1 cellular context compared by ENCODE assay signal in the genomic region with DNA sequence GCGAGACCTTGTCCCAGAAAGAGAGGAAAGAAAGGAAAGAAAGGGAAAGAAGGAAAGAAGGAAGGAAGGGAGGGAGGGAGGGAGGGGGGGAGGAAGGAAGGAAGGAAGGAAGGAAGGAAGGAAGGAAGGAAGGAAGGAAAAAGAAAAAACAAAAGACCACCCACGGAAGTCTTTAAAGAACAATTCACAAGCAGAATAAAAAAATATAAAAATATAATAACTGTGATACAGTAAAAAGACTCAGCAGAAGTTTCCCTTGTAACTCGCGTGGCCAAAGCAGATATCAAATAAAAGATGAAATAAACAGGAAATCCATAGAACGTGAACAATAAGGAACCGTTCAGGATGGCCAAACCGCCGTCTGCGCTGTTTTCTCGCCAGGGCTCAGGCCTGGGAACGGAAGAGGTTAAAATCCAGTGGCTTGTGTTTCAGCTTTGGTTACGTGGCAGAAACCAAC.
TF ChIP-seq lines count a peak whose summit lies in the region.

No MANE protein-coding gene starts in this region.

TF ChIP-seq in GM12878, 131 proteins besides CTCF, POLR2A, EP300 and RAD21 (continued from another document and continues in another):
- TF ChIP-seq, protein P1, sequence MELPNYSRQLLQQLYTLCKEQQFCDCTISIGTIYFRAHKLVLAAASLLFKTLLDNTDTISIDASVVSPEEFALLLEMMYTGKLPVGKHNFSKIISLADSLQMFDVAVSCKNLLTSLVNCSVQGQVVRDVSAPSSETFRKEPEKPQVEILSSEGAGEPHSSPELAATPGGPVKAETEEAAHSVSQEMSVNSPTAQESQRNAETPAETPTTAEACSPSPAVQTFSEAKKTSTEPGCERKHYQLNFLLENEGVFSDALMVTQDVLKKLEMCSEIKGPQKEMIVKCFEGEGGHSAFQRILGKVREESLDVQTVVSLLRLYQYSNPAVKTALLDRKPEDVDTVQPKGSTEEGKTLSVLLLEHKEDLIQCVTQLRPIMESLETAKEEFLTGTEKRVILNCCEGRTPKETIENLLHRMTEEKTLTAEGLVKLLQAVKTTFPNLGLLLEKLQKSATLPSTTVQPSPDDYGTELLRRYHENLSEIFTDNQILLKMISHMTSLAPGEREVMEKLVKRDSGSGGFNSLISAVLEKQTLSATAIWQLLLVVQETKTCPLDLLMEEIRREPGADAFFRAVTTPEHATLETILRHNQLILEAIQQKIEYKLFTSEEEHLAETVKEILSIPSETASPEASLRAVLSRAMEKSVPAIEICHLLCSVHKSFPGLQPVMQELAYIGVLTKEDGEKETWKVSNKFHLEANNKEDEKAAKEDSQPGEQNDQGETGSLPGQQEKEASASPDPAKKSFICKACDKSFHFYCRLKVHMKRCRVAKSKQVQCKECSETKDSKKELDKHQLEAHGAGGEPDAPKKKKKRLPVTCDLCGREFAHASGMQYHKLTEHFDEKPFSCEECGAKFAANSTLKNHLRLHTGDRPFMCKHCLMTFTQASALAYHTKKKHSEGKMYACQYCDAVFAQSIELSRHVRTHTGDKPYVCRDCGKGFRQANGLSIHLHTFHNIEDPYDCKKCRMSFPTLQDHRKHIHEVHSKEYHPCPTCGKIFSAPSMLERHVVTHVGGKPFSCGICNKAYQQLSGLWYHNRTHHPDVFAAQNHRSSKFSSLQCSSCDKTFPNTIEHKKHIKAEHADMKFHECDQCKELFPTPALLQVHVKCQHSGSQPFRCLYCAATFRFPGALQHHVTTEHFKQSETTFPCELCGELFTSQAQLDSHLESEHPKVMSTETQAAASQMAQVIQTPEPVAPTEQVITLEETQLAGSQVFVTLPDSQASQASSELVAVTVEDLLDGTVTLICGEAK (IDR thresholded peaks at IDR 0.05; ENCODE audit: borderline replicate concordance), result no peak
- TF ChIP-seq PAX5 (IDR thresholded peaks at IDR 0.05; ENCODE audit: borderline replicate concordance, low read depth, low read length), result peak; percentile 73; the same call in 1 of the 2 replicates
- no peak for TF ChIP-seq MXI1 (IDR thresholded peaks at IDR 0.05; ENCODE audit: low read depth, low read length)
- TF ChIP-seq NBN (IDR thresholded peaks at IDR 0.05), result no peak
- no peak for TF ChIP-seq WRNIP1 (IDR thresholded peaks at IDR 0.05; ENCODE audit: borderline replicate concordance, low read depth, low read length)
- TF ChIP-seq IKZF1 (conservative IDR thresholded peaks at IDR 0.05), result peak; percentile 12
- TF ChIP-seq ATF7 (IDR thresholded peaks at IDR 0.05; ENCODE audit: low read depth), result no peak
- 0 out of 2 replicates have a peak, but pooled peaks have one; percentile 46 for TF ChIP-seq CREB1 (IDR thresholded peaks at IDR 0.05; ENCODE audit: low read depth)
- TF ChIP-seq GATAD2B (conservative IDR thresholded peaks at IDR 0.05; ENCODE audit: low read depth), result no peak
- TF ChIP-seq ZNF384 (IDR thresholded peaks at IDR 0.05; ENCODE audit: borderline replicate concordance, low read depth, low read length), result no peak
- no peak for TF ChIP-seq ZNF24 (IDR thresholded peaks at IDR 0.05)
- no peak; the same call in 2 of the 3 replicates for TF ChIP-seq POU2F2 (IDR thresholded peaks at IDR 0.05; ENCODE audit: borderline replicate concordance, low read depth, low read length)
- no peak for TF ChIP-seq POLR2AphosphoS5 (IDR thresholded peaks at IDR 0.05; ENCODE audit: low read length)
- no peak for TF ChIP-seq SMAD1 (IDR thresholded peaks at IDR 0.05; ENCODE audit: low read depth, partially characterized antibody)
- peak; percentile 94 for TF ChIP-seq RUNX3 (IDR thresholded peaks at IDR 0.05; ENCODE audit: low read length)
- TF ChIP-seq RCOR1 (conservative IDR thresholded peaks at IDR 0.05; ENCODE audit: low read depth, low read length), result no peak
- TF ChIP-seq SMC3 (IDR thresholded peaks at IDR 0.05; ENCODE audit: borderline replicate concordance, low read length), result no peak
- TF ChIP-seq NFXL1 (IDR thresholded peaks at IDR 0.05; ENCODE audit: borderline replicate concordance), result no peak
- no peak for TF ChIP-seq PAX8 (IDR thresholded peaks at IDR 0.05)
- TF ChIP-seq HDGF (IDR thresholded peaks at IDR 0.05), result no peak
- TF ChIP-seq, protein P2, sequence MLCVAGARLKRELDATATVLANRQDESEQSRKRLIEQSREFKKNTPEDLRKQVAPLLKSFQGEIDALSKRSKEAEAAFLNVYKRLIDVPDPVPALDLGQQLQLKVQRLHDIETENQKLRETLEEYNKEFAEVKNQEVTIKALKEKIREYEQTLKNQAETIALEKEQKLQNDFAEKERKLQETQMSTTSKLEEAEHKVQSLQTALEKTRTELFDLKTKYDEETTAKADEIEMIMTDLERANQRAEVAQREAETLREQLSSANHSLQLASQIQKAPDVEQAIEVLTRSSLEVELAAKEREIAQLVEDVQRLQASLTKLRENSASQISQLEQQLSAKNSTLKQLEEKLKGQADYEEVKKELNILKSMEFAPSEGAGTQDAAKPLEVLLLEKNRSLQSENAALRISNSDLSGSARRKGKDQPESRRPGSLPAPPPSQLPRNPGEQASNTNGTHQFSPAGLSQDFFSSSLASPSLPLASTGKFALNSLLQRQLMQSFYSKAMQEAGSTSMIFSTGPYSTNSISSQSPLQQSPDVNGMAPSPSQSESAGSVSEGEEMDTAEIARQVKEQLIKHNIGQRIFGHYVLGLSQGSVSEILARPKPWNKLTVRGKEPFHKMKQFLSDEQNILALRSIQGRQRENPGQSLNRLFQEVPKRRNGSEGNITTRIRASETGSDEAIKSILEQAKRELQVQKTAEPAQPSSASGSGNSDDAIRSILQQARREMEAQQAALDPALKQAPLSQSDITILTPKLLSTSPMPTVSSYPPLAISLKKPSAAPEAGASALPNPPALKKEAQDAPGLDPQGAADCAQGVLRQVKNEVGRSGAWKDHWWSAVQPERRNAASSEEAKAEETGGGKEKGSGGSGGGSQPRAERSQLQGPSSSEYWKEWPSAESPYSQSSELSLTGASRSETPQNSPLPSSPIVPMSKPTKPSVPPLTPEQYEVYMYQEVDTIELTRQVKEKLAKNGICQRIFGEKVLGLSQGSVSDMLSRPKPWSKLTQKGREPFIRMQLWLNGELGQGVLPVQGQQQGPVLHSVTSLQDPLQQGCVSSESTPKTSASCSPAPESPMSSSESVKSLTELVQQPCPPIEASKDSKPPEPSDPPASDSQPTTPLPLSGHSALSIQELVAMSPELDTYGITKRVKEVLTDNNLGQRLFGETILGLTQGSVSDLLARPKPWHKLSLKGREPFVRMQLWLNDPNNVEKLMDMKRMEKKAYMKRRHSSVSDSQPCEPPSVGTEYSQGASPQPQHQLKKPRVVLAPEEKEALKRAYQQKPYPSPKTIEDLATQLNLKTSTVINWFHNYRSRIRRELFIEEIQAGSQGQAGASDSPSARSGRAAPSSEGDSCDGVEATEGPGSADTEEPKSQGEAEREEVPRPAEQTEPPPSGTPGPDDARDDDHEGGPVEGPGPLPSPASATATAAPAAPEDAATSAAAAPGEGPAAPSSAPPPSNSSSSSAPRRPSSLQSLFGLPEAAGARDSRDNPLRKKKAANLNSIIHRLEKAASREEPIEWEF (IDR thresholded peaks at IDR 0.05; ENCODE audit: insufficient replicate concordance, low read depth, low read length), result no peak
- TF ChIP-seq STAT1 (conservative IDR thresholded peaks at IDR 0.05), result no peak
- peak; percentile 47 for TF ChIP-seq SKIL (IDR thresholded peaks at IDR 0.05; ENCODE audit: low read depth, poor library complexity, severe bottlenecking)
- 0 out of 2 replicates have a peak, but pooled peaks have one; percentile 65 for TF ChIP-seq NFIC (IDR thresholded peaks at IDR 0.05; ENCODE audit: low read depth, low read length)
- 0 out of 2 replicates have a peak, but pooled peaks have one; percentile 4 for TF ChIP-seq MTA3 (IDR thresholded peaks at IDR 0.05; ENCODE audit: borderline replicate concordance, low read length)
- TF ChIP-seq BCL11A (IDR thresholded peaks at IDR 0.05; ENCODE audit: low read depth, low read length), result no peak; the same call in 1 of the 2 replicates
- TF ChIP-seq RB1 (IDR thresholded peaks at IDR 0.05; ENCODE audit: borderline replicate concordance), result no peak
- no peak for TF ChIP-seq FOXK2 (IDR thresholded peaks at IDR 0.05)
- no peak; a peak in 1 of 4 replicates for TF ChIP-seq ETV6 (conservative IDR thresholded peaks at IDR 0.05 in 1 of 2, IDR thresholded peaks at IDR 0.05 in 1 of 2; ENCODE audit: borderline replicate concordance in 1 of 2, low read depth in 1 of 2)
- TF ChIP-seq HDAC2 (IDR thresholded peaks at IDR 0.05), result no peak
- TF ChIP-seq, protein P3, sequence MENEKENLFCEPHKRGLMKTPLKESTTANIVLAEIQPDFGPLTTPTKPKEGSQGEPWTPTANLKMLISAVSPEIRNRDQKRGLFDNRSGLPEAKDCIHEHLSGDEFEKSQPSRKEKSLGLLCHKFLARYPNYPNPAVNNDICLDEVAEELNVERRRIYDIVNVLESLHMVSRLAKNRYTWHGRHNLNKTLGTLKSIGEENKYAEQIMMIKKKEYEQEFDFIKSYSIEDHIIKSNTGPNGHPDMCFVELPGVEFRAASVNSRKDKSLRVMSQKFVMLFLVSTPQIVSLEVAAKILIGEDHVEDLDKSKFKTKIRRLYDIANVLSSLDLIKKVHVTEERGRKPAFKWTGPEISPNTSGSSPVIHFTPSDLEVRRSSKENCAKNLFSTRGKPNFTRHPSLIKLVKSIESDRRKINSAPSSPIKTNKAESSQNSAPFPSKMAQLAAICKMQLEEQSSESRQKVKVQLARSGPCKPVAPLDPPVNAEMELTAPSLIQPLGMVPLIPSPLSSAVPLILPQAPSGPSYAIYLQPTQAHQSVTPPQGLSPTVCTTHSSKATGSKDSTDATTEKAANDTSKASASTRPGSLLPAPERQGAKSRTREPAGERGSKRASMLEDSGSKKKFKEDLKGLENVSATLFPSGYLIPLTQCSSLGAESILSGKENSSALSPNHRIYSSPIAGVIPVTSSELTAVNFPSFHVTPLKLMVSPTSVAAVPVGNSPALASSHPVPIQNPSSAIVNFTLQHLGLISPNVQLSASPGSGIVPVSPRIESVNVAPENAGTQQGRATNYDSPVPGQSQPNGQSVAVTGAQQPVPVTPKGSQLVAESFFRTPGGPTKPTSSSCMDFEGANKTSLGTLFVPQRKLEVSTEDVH (IDR thresholded peaks at IDR 0.05; ENCODE audit: low read depth, partially characterized antibody), result no peak
- no peak for TF ChIP-seq KDM1A (IDR thresholded peaks at IDR 0.05; ENCODE audit: borderline replicate concordance)
- TF ChIP-seq ZNF622 (IDR thresholded peaks at IDR 0.05), result no peak
- peak; percentile 81 to 84 for TF ChIP-seq IKZF2 (IDR thresholded peaks at IDR 0.05)
- no peak for TF ChIP-seq SIN3A (IDR thresholded peaks at IDR 0.05; ENCODE audit: low read depth, low read length)
- TF ChIP-seq, protein P4, sequence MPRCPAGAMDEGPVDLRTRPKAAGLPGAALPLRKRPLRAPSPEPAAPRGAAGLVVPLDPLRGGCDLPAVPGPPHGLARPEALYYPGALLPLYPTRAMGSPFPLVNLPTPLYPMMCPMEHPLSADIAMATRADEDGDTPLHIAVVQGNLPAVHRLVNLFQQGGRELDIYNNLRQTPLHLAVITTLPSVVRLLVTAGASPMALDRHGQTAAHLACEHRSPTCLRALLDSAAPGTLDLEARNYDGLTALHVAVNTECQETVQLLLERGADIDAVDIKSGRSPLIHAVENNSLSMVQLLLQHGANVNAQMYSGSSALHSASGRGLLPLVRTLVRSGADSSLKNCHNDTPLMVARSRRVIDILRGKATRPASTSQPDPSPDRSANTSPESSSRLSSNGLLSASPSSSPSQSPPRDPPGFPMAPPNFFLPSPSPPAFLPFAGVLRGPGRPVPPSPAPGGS (IDR thresholded peaks at IDR 0.05; ENCODE audit: borderline replicate concordance, insufficient read depth, low read depth, low read length, poor library complexity, severe bottlenecking), result no peak
- no peak for TF ChIP-seq JUND (IDR thresholded peaks at IDR 0.05; ENCODE audit: low read depth, low read length)
- no peak for TF ChIP-seq MYB (IDR thresholded peaks at IDR 0.05; ENCODE audit: borderline replicate concordance, low read depth, low read length)
- TF ChIP-seq EZH2 (IDR thresholded peaks at IDR 0.05; ENCODE audit: borderline replicate concordance, control insufficient read depth, low read depth, low read length), result no peak
- TF ChIP-seq MTA2 (IDR thresholded peaks at IDR 0.05; ENCODE audit: low read depth), result peak; percentile 43
- TF ChIP-seq BMI1 (IDR thresholded peaks at IDR 0.05; ENCODE audit: borderline replicate concordance), result no peak
- TF ChIP-seq, protein P5, sequence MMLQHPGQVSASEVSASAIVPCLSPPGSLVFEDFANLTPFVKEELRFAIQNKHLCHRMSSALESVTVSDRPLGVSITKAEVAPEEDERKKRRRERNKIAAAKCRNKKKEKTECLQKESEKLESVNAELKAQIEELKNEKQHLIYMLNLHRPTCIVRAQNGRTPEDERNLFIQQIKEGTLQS (IDR thresholded peaks at IDR 0.05; ENCODE audit: borderline replicate concordance, extremely low read depth, low read depth, low read length), result no peak
- TF ChIP-seq SP1 (IDR thresholded peaks at IDR 0.05; ENCODE audit: low read depth, low read length), result no peak
- TF ChIP-seq, protein P6, sequence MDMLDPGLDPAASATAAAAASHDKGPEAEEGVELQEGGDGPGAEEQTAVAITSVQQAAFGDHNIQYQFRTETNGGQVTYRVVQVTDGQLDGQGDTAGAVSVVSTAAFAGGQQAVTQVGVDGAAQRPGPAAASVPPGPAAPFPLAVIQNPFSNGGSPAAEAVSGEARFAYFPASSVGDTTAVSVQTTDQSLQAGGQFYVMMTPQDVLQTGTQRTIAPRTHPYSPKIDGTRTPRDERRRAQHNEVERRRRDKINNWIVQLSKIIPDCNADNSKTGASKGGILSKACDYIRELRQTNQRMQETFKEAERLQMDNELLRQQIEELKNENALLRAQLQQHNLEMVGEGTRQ (IDR thresholded peaks at IDR 0.05; ENCODE audit: borderline replicate concordance, low read depth, low read length), result no peak
- TF ChIP-seq, protein P7, sequence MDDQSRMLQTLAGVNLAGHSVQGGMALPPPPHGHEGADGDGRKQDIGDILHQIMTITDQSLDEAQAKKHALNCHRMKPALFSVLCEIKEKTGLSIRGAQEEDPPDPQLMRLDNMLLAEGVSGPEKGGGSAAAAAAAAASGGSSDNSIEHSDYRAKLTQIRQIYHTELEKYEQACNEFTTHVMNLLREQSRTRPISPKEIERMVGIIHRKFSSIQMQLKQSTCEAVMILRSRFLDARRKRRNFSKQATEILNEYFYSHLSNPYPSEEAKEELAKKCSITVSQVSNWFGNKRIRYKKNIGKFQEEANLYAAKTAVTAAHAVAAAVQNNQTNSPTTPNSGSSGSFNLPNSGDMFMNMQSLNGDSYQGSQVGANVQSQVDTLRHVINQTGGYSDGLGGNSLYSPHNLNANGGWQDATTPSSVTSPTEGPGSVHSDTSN (IDR thresholded peaks at IDR 0.05; ENCODE audit: insufficient replicate concordance, low read depth, low read length), result no peak
- TF ChIP-seq CHD4 (IDR thresholded peaks at IDR 0.05), result no peak
- TF ChIP-seq BRCA1 (IDR thresholded peaks at IDR 0.05; ENCODE audit: low read depth, low read length), result no peak
